ENCODE assay signal across 8 cellular contexts in genomic region chr12:102061096-102061555, GRCh38. TPM values are rescaled to one million over a fixed set of nuclear protein-coding genes. Genes with fewer than 3 reads are reported as not detected.
DNase-seq lines count a peak whose midpoint lies in the region; ATAC-seq and TF ChIP-seq lines count a peak whose summit lies in the region.

No MANE protein-coding gene starts in this region.

- no peak for TF ChIP-seq CTCF in fibroblast of lung (conservative IDR thresholded peaks at IDR 0.05 in 1 of 2, IDR thresholded peaks at IDR 0.05 in 1 of 2; ENCODE audit: low read depth in 1 of 2, low read length in 2 of 2)
- no peak for TF ChIP-seq CTCF in neutrophil (IDR thresholded peaks at IDR 0.05)

- peaks cover 16% of the 10 kb centered on the region for H3K36me3 Mint-ChIP-seq in T-helper 17 cell (ENCODE audit: low read depth)

- H3K4me3 ChIP-seq in fibroblast of lung (replicated peaks in 1 of 4; ENCODE audit: control extremely low read depth in 1 of 4, insufficient read depth in 1 of 4, low read depth in 3 of 4, low read length in 4 of 4): peak overlapping the region; percentile 77 to 96 (median 86)
- H3K4me3 ChIP-seq in neutrophil (ENCODE audit: low read depth in 1 of 2, low read length in 1 of 2): peak overlapping the region; percentile 74 to 87

- no peak for DNase-seq in Right ventricle myocardium superior
- no peak for DNase-seq in Right ventricle myocardium inferior (ENCODE audit: missing footprints)
- peak in 1 of 3 donors; percentile 13 for DNase-seq in T-helper 17 cell
- peak in 1 of 2 donors; percentile 14 for DNase-seq in fibroblast of lung (ENCODE audit: low read depth in 2 of 2)
- no peak for DNase-seq in NCI-H2081 treated with DMSO at 0.1 percent for 48 hours (lab: John Stamatoyannopoulos, UW)
- no peak for DNase-seq in effector CD8-positive, alpha-beta T cell (lab: John Stamatoyannopoulos, UW)

- H3K4me1 ChIP-seq in fibroblast of lung (ENCODE audit: control insufficient read depth, extremely low read depth, insufficient read depth, low read length) (no peaks in the 10 kb centered on the region), neutrophil (ENCODE audit: control insufficient read depth in 1 of 2, insufficient read depth in 1 of 2, low read depth in 1 of 2, low read length in 1 of 2) (peaks cover 5 to 8% of the 10 kb centered on the region in 2 experiments)

- H4K20me1 ChIP-seq in fibroblast of lung (ENCODE audit: control insufficient read depth, extremely low read depth, insufficient read depth, low read length): no peaks in the 10 kb centered on the region

- peak overlapping the region; percentile 84 for H3K27ac ChIP-seq in fibroblast of lung (ENCODE audit: insufficient read depth, low read length)
- H3K27ac ChIP-seq in neutrophil: peak overlapping the region; percentile 66

- peaks cover 13% of the 10 kb centered on the region for H3K27me3 Mint-ChIP-seq in T-helper 17 cell

- H3K4me1 Mint-ChIP-seq in T-helper 17 cell: peaks cover 40% of the 10 kb centered on the region

- H3K27me3 ChIP-seq in fibroblast of lung (ENCODE audit: control insufficient read depth, insufficient read depth, low read length): no peaks in the 10 kb centered on the region
- no peaks in the 10 kb centered on the region for H3K27me3 ChIP-seq in neutrophil

- ATAC-seq in Right ventricle myocardium superior (ENCODE audit: poor library complexity): peak; percentile 19
- no peak for ATAC-seq in Right ventricle myocardium inferior
- ATAC-seq in HG03045 (IDR thresholded peaks at IDR 0.05; ENCODE audit: unreplicated experiment): peak; percentile 29
- ATAC-seq in T-helper 17 cell: peak; percentile 59

- peak overlapping the region; percentile 67 for H3K4me2 ChIP-seq in fibroblast of lung (ENCODE audit: extremely low read depth, insufficient read depth, low read length)

- peak overlapping the region; percentile 100 for H3K27ac Mint-ChIP-seq in T-helper 17 cell

- intact Hi-C loops in Right ventricle myocardium superior (cut with DNase I) (no loop called here), Right ventricle myocardium inferior (cut with DNase I) (loop anchor here (5.0 kb wide), 1 partner anchor 184 kb away; the partner anchor contains the start of gene DRAM1)

- no peaks in the 10 kb centered on the region for H3K79me2 ChIP-seq in fibroblast of lung (ENCODE audit: control insufficient read depth, insufficient read depth, low read length)

- H3K9me3 ChIP-seq in T-helper 17 cell (ENCODE audit: control insufficient read depth, low read length, poor library complexity, severe bottlenecking): no peaks in the 10 kb centered on the region
- H3K9me3 ChIP-seq in fibroblast of lung (ENCODE audit: control insufficient read depth, insufficient read depth, low read depth, low read length): no peaks in the 10 kb centered on the region
- no peaks in the 10 kb centered on the region for H3K9me3 ChIP-seq in neutrophil

- H3K36me3 ChIP-seq in fibroblast of lung (ENCODE audit: control insufficient read depth, insufficient read depth, low read length): peaks cover 1% of the 10 kb centered on the region
- peaks cover 26% of the 10 kb centered on the region for H3K36me3 ChIP-seq in neutrophil

- H2AFZ ChIP-seq in fibroblast of lung (ENCODE audit: low read length): peak overlapping the region; percentile 79

- peak overlapping the region; percentile 98 for H3K4me3 Mint-ChIP-seq in T-helper 17 cell

- H3K9ac ChIP-seq in fibroblast of lung (ENCODE audit: insufficient read depth, low read length): peak overlapping the region; percentile 83

RNA-seq across cellular contexts. Expression of gene WASHC3, which starts 0.7 kb away (rescaled TPM):
- total RNA-seq in Right ventricle myocardium superior (31.9 TPM), Right ventricle myocardium inferior (37.8 TPM), T-helper 17 cell (10 to 100 TPM; 27.8 to 37.6 TPM), fibroblast of lung (108 and 149 TPM in 2 replicates)
- polyA plus RNA-seq in fibroblast of lung: 85.3 and 97.5 TPM in 2 replicates
- 73.8 and 76.7 TPM in 2 replicates for polyA plus RNA-seq in fibroblast of lung (2012)
- 22.7 and 30.8 TPM in 2 replicates for polyA minus RNA-seq in fibroblast of lung (ENCODE audit: low replicate concordance)

RNA-seq across cellular contexts. Expression of gene NUP37, which starts 58.8 kb away (rescaled TPM):
- total RNA-seq in Right ventricle myocardium superior: 17.1 TPM
- 17.2 TPM for total RNA-seq in Right ventricle myocardium inferior
- total RNA-seq in T-helper 17 cell: 10 to 100 TPM; 11.0 to 12.5 TPM
- 30.3 and 38.3 TPM in 2 replicates for total RNA-seq in fibroblast of lung
- 61.9 and 81.0 TPM in 2 replicates for polyA plus RNA-seq in fibroblast of lung
- 32.0 and 42.3 TPM in 2 replicates for polyA plus RNA-seq in fibroblast of lung (2012)
- polyA minus RNA-seq in fibroblast of lung (ENCODE audit: low replicate concordance): 2.8 TPM in 1 of 2 replicates, not detected in the other

RNA-seq across cellular contexts. Expression of gene PARPBP, which starts 58.9 kb away (rescaled TPM):
- total RNA-seq in Right ventricle myocardium superior (0.24 TPM), Right ventricle myocardium inferior (0.54 TPM), T-helper 17 cell (1 to 10 TPM; 2.8 to 3.4 TPM), fibroblast of lung (3.6 and 9.4 TPM in 2 replicates)
- polyA plus RNA-seq in fibroblast of lung: 5.7 and 11.7 TPM in 2 replicates
- 3.3 and 7.0 TPM in 2 replicates for polyA plus RNA-seq in fibroblast of lung (2012)
- polyA minus RNA-seq in fibroblast of lung (ENCODE audit: low replicate concordance): 1.4 and 1.6 TPM in 2 replicates
